Comparison of ENCODE assay signal across 1 cellular context in the genomic region with DNA sequence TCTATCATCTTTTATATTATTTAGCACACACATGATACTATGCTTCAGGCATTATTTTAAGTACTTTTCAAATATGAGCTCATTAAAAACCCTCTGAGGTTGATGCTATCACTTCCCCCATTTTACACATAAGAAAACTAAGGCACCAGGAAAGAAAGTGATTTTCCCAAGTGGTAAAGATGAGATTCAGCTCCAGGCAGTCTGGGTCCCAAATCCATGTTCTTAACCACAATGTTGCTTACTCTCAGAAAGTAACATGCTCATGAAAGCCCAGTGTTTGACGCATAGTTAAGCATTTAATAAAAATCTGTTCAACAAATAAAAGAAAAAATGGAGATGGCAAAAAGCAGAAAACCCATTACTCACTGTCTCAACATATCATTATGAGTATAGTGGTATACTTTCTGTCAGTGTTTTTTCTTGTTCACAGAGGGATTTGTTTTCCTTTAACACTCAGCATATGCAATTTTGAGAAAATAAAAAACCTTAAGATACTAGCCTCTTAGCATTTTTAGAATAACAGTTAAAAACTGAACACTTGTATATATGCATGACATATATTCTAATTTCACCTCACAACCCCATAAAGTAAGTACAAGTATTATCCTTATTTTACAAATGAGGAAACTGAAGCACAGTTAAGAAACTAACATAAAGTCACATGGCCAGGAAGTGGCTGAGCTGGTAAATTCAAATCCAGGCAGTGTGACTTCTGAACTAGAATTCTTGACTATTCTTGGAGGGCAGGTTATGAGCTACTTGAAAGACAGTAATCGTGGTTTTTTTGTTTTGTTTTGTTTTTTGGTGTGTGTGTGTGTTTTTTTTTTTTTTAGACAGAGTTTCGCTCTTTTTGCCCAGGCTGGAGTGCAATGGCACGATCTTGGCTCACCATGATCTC.
TF ChIP-seq lines count a peak whose summit lies in the region.

No MANE protein-coding gene starts in this region.

TF ChIP-seq in K562, 482 proteins besides CTCF, POLR2A, EP300 and RAD21 (continued from another document):
- TF ChIP-seq, protein P1, sequence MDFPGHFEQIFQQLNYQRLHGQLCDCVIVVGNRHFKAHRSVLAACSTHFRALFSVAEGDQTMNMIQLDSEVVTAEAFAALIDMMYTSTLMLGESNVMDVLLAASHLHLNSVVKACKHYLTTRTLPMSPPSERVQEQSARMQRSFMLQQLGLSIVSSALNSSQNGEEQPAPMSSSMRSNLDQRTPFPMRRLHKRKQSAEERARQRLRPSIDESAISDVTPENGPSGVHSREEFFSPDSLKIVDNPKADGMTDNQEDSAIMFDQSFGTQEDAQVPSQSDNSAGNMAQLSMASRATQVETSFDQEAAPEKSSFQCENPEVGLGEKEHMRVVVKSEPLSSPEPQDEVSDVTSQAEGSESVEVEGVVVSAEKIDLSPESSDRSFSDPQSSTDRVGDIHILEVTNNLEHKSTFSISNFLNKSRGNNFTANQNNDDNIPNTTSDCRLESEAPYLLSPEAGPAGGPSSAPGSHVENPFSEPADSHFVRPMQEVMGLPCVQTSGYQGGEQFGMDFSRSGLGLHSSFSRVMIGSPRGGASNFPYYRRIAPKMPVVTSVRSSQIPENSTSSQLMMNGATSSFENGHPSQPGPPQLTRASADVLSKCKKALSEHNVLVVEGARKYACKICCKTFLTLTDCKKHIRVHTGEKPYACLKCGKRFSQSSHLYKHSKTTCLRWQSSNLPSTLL (IDR thresholded peaks at IDR 0.05), result no peak
